ENCODE assay signal across 28 cellular contexts in genomic region chr7:21886396-21886795, GRCh38.
"Had no signal": no experiment of that assay in that cellular context is flagged by ENCODE, and none has a peak within 500 bp of the region (broad histone marks: within the 10 kb centered on the region; RNA-seq: fewer than 3 reads in every experiment).

No MANE protein-coding gene starts in this region.

- ATAC-seq: foreskin keratinocyte; naive thymus-derived CD8-positive, alpha-beta T cell; sciatic nerve; stimulated activated effector memory CD8-positive, alpha-beta T cell treated with anti-CD3 and anti-CD28 coated beads, Interleukin-12 subunit alpha, Interleukin-12 subunit beta, amount 100 ng/mL, for 72 hours; stimulated activated naive CD8-positive, alpha-beta T cell treated with anti-CD3 and anti-CD28 coated beads, Interleukin-15, amount 100 ng/mL, for 72 hours had no signal

- H2AFZ ChIP-seq: parathyroid adenoma had no signal

- H3K36me3 Mint-ChIP-seq: mesothelial cell of epicardium; naive thymus-derived CD8-positive, alpha-beta T cell; stimulated activated effector memory CD8-positive, alpha-beta T cell treated with anti-CD3 and anti-CD28 coated beads, Interleukin-12 subunit alpha, Interleukin-12 subunit beta, amount 100 ng/mL, for 72 hours had no signal

- H3K4me1 Mint-ChIP-seq: activated naive CD8-positive, alpha-beta T cell treated with anti-CD3 and anti-CD28 coated beads, Interleukin-2, amount 10 ng/mL, durations not matched to agents 7 days and 5 days; mesothelial cell of epicardium; naive thymus-derived CD8-positive, alpha-beta T cell; stimulated activated effector memory CD8-positive, alpha-beta T cell treated with anti-CD3 and anti-CD28 coated beads, Interleukin-12 subunit alpha, Interleukin-12 subunit beta, amount 100 ng/mL, for 72 hours; stimulated activated naive CD8-positive, alpha-beta T cell treated with anti-CD3 and anti-CD28 coated beads, Interleukin-15, amount 100 ng/mL, for 72 hours had no signal

- H3K27ac ChIP-seq: coronary artery, foreskin keratinocyte, left ventricle myocardium inferior, parathyroid adenoma, tibial artery had no signal

- H3K27me3 ChIP-seq: foreskin keratinocyte, tibial artery had no signal

- H3K9ac ChIP-seq: parathyroid adenoma had no signal

- DNase-seq: activated CD4-positive, alpha-beta T cell treated with anti-CD3 and anti-CD28 coated beads for 4 hours; activated CD4-positive, alpha-beta T cell treated with anti-CD3 and anti-CD28 coated beads, Interleukin-2, amount 50 U/mL, for 48 hours; activated CD4-positive, CD25-positive, alpha-beta regulatory T cell; activated CD8-positive, alpha-beta memory T cell treated with anti-CD3 and anti-CD28 coated beads, Interleukin-2, amount 50 U/mL, for 48 hours; activated effector memory CD4-positive, alpha-beta T cell treated with Interleukin-2 at 50 U/mL for 16 hours; activated naive CD4-positive, alpha-beta T cell treated with anti-CD3 and anti-CD28 coated beads for 36 hours; activated naive CD8-positive, alpha-beta T cell treated with anti-CD3 and anti-CD28 coated beads, Interleukin-2, amount 10 ng/mL, durations not matched to agents 7 days and 5 days; activated T-cell treated with anti-CD3 and anti-CD28 coated beads, Interleukin-2, amount 50 U/mL, for 48 hours; amniotic stem cell; cerebellar nuclear complex; effector CD4-positive, alpha-beta T cell; erythroblast; foreskin keratinocyte; left ventricle myocardium inferior; naive thymus-derived CD8-positive, alpha-beta T cell; nucleus accumbens; small intestine; stimulated activated CD4-positive, alpha-beta T cell treated with anti-CD3 and anti-CD28 coated beads, Interleukin-2, amount 100 ng/mL, for 24 hours; stimulated activated naive CD8-positive, alpha-beta T cell treated with anti-CD3 and anti-CD28 coated beads, Interleukin-15, amount 100 ng/mL, for 72 hours; tibial artery had no signal

- H3K27ac Mint-ChIP-seq: activated naive CD4-positive, alpha-beta T cell treated with anti-CD3 and anti-CD28 coated beads for 36 hours; activated naive CD8-positive, alpha-beta T cell treated with anti-CD3 and anti-CD28 coated beads, Interleukin-2, amount 10 ng/mL, durations not matched to agents 7 days and 5 days; mesothelial cell of epicardium; naive thymus-derived CD8-positive, alpha-beta T cell; stimulated activated effector memory CD8-positive, alpha-beta T cell treated with anti-CD3 and anti-CD28 coated beads, Interleukin-12 subunit alpha, Interleukin-12 subunit beta, amount 100 ng/mL, for 72 hours; stimulated activated naive CD8-positive, alpha-beta T cell treated with anti-CD3 and anti-CD28 coated beads, Interleukin-15, amount 100 ng/mL, for 72 hours; T-helper 1 cell treated with Interleukin-12 subunit alpha and Interleukin-12 subunit beta and Interleukin-4 antibody, amounts not matched to agents 30 μg/mL and 1 μg/mL, for 36 hours had no signal

- H3K4me3 Mint-ChIP-seq: activated naive CD4-positive, alpha-beta T cell treated with anti-CD3 and anti-CD28 coated beads for 36 hours; activated naive CD8-positive, alpha-beta T cell treated with anti-CD3 and anti-CD28 coated beads, Interleukin-2, amount 10 ng/mL, durations not matched to agents 7 days and 5 days; mesothelial cell of epicardium; naive thymus-derived CD8-positive, alpha-beta T cell; stimulated activated effector memory CD8-positive, alpha-beta T cell treated with anti-CD3 and anti-CD28 coated beads, Interleukin-12 subunit alpha, Interleukin-12 subunit beta, amount 100 ng/mL, for 72 hours; stimulated activated naive CD8-positive, alpha-beta T cell treated with anti-CD3 and anti-CD28 coated beads, Interleukin-15, amount 100 ng/mL, for 72 hours; T-helper 1 cell treated with Interleukin-12 subunit alpha and Interleukin-12 subunit beta and Interleukin-4 antibody, amounts not matched to agents 30 μg/mL and 1 μg/mL, for 36 hours had no signal

- H3K9me3 Mint-ChIP-seq: activated naive CD4-positive, alpha-beta T cell treated with anti-CD3 and anti-CD28 coated beads for 36 hours; activated naive CD8-positive, alpha-beta T cell treated with anti-CD3 and anti-CD28 coated beads, Interleukin-2, amount 10 ng/mL, durations not matched to agents 7 days and 5 days; mesothelial cell of epicardium; naive thymus-derived CD8-positive, alpha-beta T cell; stimulated activated effector memory CD8-positive, alpha-beta T cell treated with anti-CD3 and anti-CD28 coated beads, Interleukin-12 subunit alpha, Interleukin-12 subunit beta, amount 100 ng/mL, for 72 hours; stimulated activated naive CD8-positive, alpha-beta T cell treated with anti-CD3 and anti-CD28 coated beads, Interleukin-15, amount 100 ng/mL, for 72 hours; T-helper 1 cell treated with Interleukin-12 subunit alpha and Interleukin-12 subunit beta and Interleukin-4 antibody, amounts not matched to agents 30 μg/mL and 1 μg/mL, for 36 hours had no signal

- H3K9me3 ChIP-seq: left ventricle myocardium inferior, tibial artery had no signal

- H3K4me1 ChIP-seq: parathyroid adenoma, tibial artery had no signal

- H3K27me3 Mint-ChIP-seq: activated naive CD8-positive, alpha-beta T cell treated with anti-CD3 and anti-CD28 coated beads, Interleukin-2, amount 10 ng/mL, durations not matched to agents 7 days and 5 days; naive thymus-derived CD8-positive, alpha-beta T cell; stimulated activated naive CD8-positive, alpha-beta T cell treated with anti-CD3 and anti-CD28 coated beads, Interleukin-15, amount 100 ng/mL, for 72 hours had no signal

- H3K36me3 ChIP-seq: left ventricle myocardium inferior, tibial artery had no signal

- H3K4me3 ChIP-seq: coronary artery, left ventricle myocardium inferior, tibial artery had no signal

- H3K79me2 ChIP-seq: parathyroid adenoma had no signal

- FAIRE-seq: bronchial epithelial cell, endometrium, small intestine had no signal
